Comparison of ENCODE assay signal across 8 cellular contexts in genomic region chr17:64281962-64282752, GRCh38. TPM values are rescaled to one million over a fixed set of nuclear protein-coding genes. Genes with fewer than 3 reads are reported as not detected.
DNase-seq lines count a peak whose midpoint lies in the region; ATAC-seq and TF ChIP-seq lines count a peak whose summit lies in the region.

No MANE protein-coding gene starts in this region.

- peak; percentile 42 for ATAC-seq in stimulated activated naive CD8-positive, alpha-beta T cell treated with anti-CD3 and anti-CD28 coated beads, Interleukin-15, amount 100 ng/mL, for 72 hours
- no peak for ATAC-seq in GM21390 (IDR thresholded peaks at IDR 0.05; ENCODE audit: unreplicated experiment)

- peaks cover 4% of the 10 kb centered on the region for H3K4me1 Mint-ChIP-seq in activated CD4-positive, alpha-beta T cell treated with anti-CD3 and anti-CD28 coated beads, Interleukin-2, amount 10 ng/mL, durations not matched to agents 24 days and 14 days
- H3K4me1 Mint-ChIP-seq in endothelial cell (ENCODE audit: unreplicated experiment): peaks cover 10% of the 10 kb centered on the region
- peaks cover 16% of the 10 kb centered on the region for H3K4me1 Mint-ChIP-seq in stimulated activated naive CD8-positive, alpha-beta T cell treated with anti-CD3 and anti-CD28 coated beads, Interleukin-15, amount 100 ng/mL, for 72 hours

- no peaks in the 10 kb centered on the region for H3K36me3 Mint-ChIP-seq in activated CD4-positive, alpha-beta T cell treated with anti-CD3 and anti-CD28 coated beads, Interleukin-2, amount 10 ng/mL, durations not matched to agents 24 days and 14 days (ENCODE audit: low read depth)
- no peaks in the 10 kb centered on the region for H3K36me3 Mint-ChIP-seq in endothelial cell (ENCODE audit: low read depth, unreplicated experiment)

- H3K27ac Mint-ChIP-seq in activated CD4-positive, alpha-beta T cell treated with anti-CD3 and anti-CD28 coated beads, Interleukin-2, amount 10 ng/mL, durations not matched to agents 24 days and 14 days: no peak overlapping the region
- H3K27ac Mint-ChIP-seq in endothelial cell (ENCODE audit: unreplicated experiment): no peak overlapping the region
- H3K27ac Mint-ChIP-seq in stimulated activated naive CD8-positive, alpha-beta T cell treated with anti-CD3 and anti-CD28 coated beads, Interleukin-15, amount 100 ng/mL, for 72 hours: no peak overlapping the region

- DNase-seq in AML-193 (lab: John Stamatoyannopoulos, UW): peak; percentile 80 to 86
- peak; percentile 70 for DNase-seq in HCEC 1CT
- DNase-seq in NCI-H748 (lab: John Stamatoyannopoulos, UW; ENCODE audit: unreplicated experiment): peak; percentile 71
- DNase-seq in activated CD4-positive, alpha-beta T cell treated with anti-CD3 and anti-CD28 coated beads, Interleukin-2, amount 10 ng/mL, durations not matched to agents 24 days and 14 days: peak; percentile 85
- DNase-seq in endothelial cell (ENCODE audit: low spot score): peak; percentile 67
- peak; percentile 55 for DNase-seq in midbrain (lab: John Stamatoyannopoulos, UW)
- DNase-seq in stimulated activated naive CD8-positive, alpha-beta T cell treated with anti-CD3 and anti-CD28 coated beads, Interleukin-15, amount 100 ng/mL, for 72 hours: peak; percentile 48 to 54

- intact Hi-C loops in activated CD4-positive, alpha-beta T cell treated with anti-CD3 and anti-CD28 coated beads, Interleukin-2, amount 10 ng/mL, durations not matched to agents 24 days and 14 days (cut with micrococcal nuclease): loop anchor here (1.0 to 10.0 kb wide), 3 partner anchors 137 to 367 kb away; partner anchors contain the start of genes CSHL1, ERN1 and GH1

- TF ChIP-seq CTCF in endothelial cell (IDR thresholded peaks at IDR 0.05; ENCODE audit: unreplicated experiment): peak; percentile 81

- no peaks in the 10 kb centered on the region for H3K9me3 Mint-ChIP-seq in activated CD4-positive, alpha-beta T cell treated with anti-CD3 and anti-CD28 coated beads, Interleukin-2, amount 10 ng/mL, durations not matched to agents 24 days and 14 days
- H3K9me3 Mint-ChIP-seq in endothelial cell (ENCODE audit: unreplicated experiment): no peaks in the 10 kb centered on the region
- no peaks in the 10 kb centered on the region for H3K9me3 Mint-ChIP-seq in stimulated activated naive CD8-positive, alpha-beta T cell treated with anti-CD3 and anti-CD28 coated beads, Interleukin-15, amount 100 ng/mL, for 72 hours

- no peaks in the 10 kb centered on the region for H3K27me3 Mint-ChIP-seq in activated CD4-positive, alpha-beta T cell treated with anti-CD3 and anti-CD28 coated beads, Interleukin-2, amount 10 ng/mL, durations not matched to agents 24 days and 14 days
- peaks cover 2% of the 10 kb centered on the region for H3K27me3 Mint-ChIP-seq in endothelial cell (ENCODE audit: unreplicated experiment)
- no peaks in the 10 kb centered on the region for H3K27me3 Mint-ChIP-seq in stimulated activated naive CD8-positive, alpha-beta T cell treated with anti-CD3 and anti-CD28 coated beads, Interleukin-15, amount 100 ng/mL, for 72 hours

- no peak overlapping the region for H3K4me3 Mint-ChIP-seq in activated CD4-positive, alpha-beta T cell treated with anti-CD3 and anti-CD28 coated beads, Interleukin-2, amount 10 ng/mL, durations not matched to agents 24 days and 14 days
- no peak overlapping the region for H3K4me3 Mint-ChIP-seq in endothelial cell (ENCODE audit: unreplicated experiment)
- H3K4me3 Mint-ChIP-seq in stimulated activated naive CD8-positive, alpha-beta T cell treated with anti-CD3 and anti-CD28 coated beads, Interleukin-15, amount 100 ng/mL, for 72 hours: no peak overlapping the region

RNA-seq across cellular contexts. Expression of gene TEX2, which starts 19.1 kb away (rescaled TPM):
- total RNA-seq in activated CD4-positive, alpha-beta T cell treated with anti-CD3 and anti-CD28 coated beads, Interleukin-2, amount 10 ng/mL, durations not matched to agents 24 days and 14 days: 22.2 and 23.9 TPM in 2 replicates
- total RNA-seq in endothelial cell (ENCODE audit: unreplicated experiment): 16.3 TPM
